Comparison of ENCODE assay signal across 1 cellular context in the genomic region with DNA sequence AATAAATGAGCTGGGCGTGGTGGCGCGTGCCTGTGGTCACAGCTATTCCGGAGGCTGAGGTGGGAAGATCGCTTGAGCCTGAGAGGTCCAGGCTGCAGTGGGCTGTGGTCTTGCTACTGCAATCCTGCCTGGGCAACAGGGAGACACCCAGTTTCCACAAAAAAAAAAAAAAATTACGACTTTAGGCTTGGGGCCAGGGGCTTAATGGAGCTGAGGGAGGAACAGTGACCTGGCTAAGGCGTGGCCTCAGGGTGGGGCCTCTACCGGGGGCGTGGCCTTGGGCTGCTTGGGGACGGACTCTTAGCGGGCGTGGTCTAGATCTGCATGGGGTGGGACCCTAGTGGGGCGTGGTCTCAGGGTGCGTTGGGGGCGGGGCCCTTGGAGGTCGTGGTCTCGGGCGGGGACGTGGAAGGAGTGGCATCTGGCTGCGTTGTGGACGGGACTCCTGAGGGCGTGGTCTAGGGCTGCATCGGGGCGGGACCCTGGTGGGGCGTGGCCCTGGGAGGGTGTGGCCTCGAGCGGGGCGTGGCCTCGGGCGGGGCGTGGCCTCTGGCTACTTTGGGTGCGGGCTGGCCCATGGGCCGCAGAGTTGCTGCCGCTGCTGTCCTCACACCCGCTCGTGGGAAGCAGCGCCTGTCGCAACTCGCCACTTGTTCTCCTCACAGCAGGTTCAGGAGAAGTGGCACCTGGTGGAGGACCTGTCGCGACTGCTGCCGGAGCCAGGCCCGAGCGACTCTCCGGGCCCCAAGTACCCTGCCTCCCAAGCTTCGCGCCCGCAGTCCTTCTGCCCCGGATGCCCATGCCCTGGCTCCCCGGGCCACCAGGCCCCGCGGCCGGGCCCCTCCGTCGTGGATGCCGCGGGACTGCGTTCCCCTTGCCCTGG.
TF ChIP-seq lines count a peak whose summit lies in the region.

No MANE protein-coding gene starts in this region.

TF ChIP-seq in GM12878, 131 proteins besides CTCF, POLR2A, EP300 and RAD21 (continues in another document):
- TF ChIP-seq CHD2 (IDR thresholded peaks at IDR 0.05; ENCODE audit: borderline replicate concordance, low read depth, low read length) (no peak), PAX5 (IDR thresholded peaks at IDR 0.05; ENCODE audit: borderline replicate concordance, low read depth, low read length) (no peak), RCOR1 (conservative IDR thresholded peaks at IDR 0.05; ENCODE audit: low read depth, low read length) (no peak), JUNB (IDR thresholded peaks at IDR 0.05) (no peak), STAT1 (conservative IDR thresholded peaks at IDR 0.05) (no peak), RFX5 (IDR thresholded peaks at IDR 0.05; ENCODE audit: low read depth, low read length) (no peak), RUNX3 (IDR thresholded peaks at IDR 0.05; ENCODE audit: low read length) (no peak), NR2C1 (IDR thresholded peaks at IDR 0.05) (no peak), FOXM1 (IDR thresholded peaks at IDR 0.05; ENCODE audit: low read depth, low read length) (no peak), TCF12 (IDR thresholded peaks at IDR 0.05; ENCODE audit: low read depth, low read length) (no peak), TARDBP (IDR thresholded peaks at IDR 0.05; ENCODE audit: borderline replicate concordance) (no peak), SP1 (IDR thresholded peaks at IDR 0.05; ENCODE audit: low read depth, low read length) (peak; percentile 88), BRCA1 (IDR thresholded peaks at IDR 0.05; ENCODE audit: low read depth, low read length) (no peak), MYB (IDR thresholded peaks at IDR 0.05; ENCODE audit: borderline replicate concordance, low read depth, low read length) (no peak), WRNIP1 (IDR thresholded peaks at IDR 0.05; ENCODE audit: borderline replicate concordance, low read depth, low read length) (no peak), ZZZ3 (IDR thresholded peaks at IDR 0.05; ENCODE audit: control insufficient read depth, insufficient read length, low read depth) (no peak), LARP7 (IDR thresholded peaks at IDR 0.05) (peak; percentile 81), POU2F2 (IDR thresholded peaks at IDR 0.05; ENCODE audit: borderline replicate concordance, low read depth, low read length) (0 out of 3 replicates have a peak, but pooled peaks have one; percentile 13), YBX1 (IDR thresholded peaks at IDR 0.05) (no peak), POLR2AphosphoS5 (IDR thresholded peaks at IDR 0.05; ENCODE audit: low read length) (no peak; the same call in 1 of the 2 replicates), SIN3A (IDR thresholded peaks at IDR 0.05; ENCODE audit: low read depth, low read length) (no peak), ZNF622 (IDR thresholded peaks at IDR 0.05) (no peak), ESRRA (IDR thresholded peaks at IDR 0.05; ENCODE audit: low read length) (no peak), ZNF274 (IDR thresholded peaks at IDR 0.05; ENCODE audit: insufficient read depth, insufficient read length) (no peak), CREM (IDR thresholded peaks at IDR 0.05; ENCODE audit: low read depth) (peak; percentile 14; the same call in 1 of the 2 replicates), EED (IDR thresholded peaks at IDR 0.05; ENCODE audit: low read depth) (no peak)
- TF ChIP-seq, protein P1, sequence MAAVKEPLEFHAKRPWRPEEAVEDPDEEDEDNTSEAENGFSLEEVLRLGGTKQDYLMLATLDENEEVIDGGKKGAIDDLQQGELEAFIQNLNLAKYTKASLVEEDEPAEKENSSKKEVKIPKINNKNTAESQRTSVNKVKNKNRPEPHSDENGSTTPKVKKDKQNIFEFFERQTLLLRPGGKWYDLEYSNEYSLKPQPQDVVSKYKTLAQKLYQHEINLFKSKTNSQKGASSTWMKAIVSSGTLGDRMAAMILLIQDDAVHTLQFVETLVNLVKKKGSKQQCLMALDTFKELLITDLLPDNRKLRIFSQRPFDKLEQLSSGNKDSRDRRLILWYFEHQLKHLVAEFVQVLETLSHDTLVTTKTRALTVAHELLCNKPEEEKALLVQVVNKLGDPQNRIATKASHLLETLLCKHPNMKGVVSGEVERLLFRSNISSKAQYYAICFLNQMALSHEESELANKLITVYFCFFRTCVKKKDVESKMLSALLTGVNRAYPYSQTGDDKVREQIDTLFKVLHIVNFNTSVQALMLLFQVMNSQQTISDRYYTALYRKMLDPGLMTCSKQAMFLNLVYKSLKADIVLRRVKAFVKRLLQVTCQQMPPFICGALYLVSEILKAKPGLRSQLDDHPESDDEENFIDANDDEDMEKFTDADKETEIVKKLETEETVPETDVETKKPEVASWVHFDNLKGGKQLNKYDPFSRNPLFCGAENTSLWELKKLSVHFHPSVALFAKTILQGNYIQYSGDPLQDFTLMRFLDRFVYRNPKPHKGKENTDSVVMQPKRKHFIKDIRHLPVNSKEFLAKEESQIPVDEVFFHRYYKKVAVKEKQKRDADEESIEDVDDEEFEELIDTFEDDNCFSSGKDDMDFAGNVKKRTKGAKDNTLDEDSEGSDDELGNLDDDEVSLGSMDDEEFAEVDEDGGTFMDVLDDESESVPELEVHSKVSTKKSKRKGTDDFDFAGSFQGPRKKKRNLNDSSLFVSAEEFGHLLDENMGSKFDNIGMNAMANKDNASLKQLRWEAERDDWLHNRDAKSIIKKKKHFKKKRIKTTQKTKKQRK (IDR thresholded peaks at IDR 0.05; ENCODE audit: low read depth, low read length), result no peak
- TF ChIP-seq, protein P2, sequence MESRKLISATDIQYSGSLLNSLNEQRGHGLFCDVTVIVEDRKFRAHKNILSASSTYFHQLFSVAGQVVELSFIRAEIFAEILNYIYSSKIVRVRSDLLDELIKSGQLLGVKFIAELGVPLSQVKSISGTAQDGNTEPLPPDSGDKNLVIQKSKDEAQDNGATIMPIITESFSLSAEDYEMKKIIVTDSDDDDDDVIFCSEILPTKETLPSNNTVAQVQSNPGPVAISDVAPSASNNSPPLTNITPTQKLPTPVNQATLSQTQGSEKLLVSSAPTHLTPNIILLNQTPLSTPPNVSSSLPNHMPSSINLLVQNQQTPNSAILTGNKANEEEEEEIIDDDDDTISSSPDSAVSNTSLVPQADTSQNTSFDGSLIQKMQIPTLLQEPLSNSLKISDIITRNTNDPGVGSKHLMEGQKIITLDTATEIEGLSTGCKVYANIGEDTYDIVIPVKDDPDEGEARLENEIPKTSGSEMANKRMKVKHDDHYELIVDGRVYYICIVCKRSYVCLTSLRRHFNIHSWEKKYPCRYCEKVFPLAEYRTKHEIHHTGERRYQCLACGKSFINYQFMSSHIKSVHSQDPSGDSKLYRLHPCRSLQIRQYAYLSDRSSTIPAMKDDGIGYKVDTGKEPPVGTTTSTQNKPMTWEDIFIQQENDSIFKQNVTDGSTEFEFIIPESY (IDR thresholded peaks at IDR 0.05), result no peak
- TF ChIP-seq, protein P3, sequence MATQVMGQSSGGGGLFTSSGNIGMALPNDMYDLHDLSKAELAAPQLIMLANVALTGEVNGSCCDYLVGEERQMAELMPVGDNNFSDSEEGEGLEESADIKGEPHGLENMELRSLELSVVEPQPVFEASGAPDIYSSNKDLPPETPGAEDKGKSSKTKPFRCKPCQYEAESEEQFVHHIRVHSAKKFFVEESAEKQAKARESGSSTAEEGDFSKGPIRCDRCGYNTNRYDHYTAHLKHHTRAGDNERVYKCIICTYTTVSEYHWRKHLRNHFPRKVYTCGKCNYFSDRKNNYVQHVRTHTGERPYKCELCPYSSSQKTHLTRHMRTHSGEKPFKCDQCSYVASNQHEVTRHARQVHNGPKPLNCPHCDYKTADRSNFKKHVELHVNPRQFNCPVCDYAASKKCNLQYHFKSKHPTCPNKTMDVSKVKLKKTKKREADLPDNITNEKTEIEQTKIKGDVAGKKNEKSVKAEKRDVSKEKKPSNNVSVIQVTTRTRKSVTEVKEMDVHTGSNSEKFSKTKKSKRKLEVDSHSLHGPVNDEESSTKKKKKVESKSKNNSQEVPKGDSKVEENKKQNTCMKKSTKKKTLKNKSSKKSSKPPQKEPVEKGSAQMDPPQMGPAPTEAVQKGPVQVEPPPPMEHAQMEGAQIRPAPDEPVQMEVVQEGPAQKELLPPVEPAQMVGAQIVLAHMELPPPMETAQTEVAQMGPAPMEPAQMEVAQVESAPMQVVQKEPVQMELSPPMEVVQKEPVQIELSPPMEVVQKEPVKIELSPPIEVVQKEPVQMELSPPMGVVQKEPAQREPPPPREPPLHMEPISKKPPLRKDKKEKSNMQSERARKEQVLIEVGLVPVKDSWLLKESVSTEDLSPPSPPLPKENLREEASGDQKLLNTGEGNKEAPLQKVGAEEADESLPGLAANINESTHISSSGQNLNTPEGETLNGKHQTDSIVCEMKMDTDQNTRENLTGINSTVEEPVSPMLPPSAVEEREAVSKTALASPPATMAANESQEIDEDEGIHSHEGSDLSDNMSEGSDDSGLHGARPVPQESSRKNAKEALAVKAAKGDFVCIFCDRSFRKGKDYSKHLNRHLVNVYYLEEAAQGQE (IDR thresholded peaks at IDR 0.05; ENCODE audit: low read depth, low read length), result no peak
- TF ChIP-seq, protein P4, sequence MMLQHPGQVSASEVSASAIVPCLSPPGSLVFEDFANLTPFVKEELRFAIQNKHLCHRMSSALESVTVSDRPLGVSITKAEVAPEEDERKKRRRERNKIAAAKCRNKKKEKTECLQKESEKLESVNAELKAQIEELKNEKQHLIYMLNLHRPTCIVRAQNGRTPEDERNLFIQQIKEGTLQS (IDR thresholded peaks at IDR 0.05; ENCODE audit: borderline replicate concordance, extremely low read depth, low read depth, low read length), result no peak
- TF ChIP-seq, protein P5, sequence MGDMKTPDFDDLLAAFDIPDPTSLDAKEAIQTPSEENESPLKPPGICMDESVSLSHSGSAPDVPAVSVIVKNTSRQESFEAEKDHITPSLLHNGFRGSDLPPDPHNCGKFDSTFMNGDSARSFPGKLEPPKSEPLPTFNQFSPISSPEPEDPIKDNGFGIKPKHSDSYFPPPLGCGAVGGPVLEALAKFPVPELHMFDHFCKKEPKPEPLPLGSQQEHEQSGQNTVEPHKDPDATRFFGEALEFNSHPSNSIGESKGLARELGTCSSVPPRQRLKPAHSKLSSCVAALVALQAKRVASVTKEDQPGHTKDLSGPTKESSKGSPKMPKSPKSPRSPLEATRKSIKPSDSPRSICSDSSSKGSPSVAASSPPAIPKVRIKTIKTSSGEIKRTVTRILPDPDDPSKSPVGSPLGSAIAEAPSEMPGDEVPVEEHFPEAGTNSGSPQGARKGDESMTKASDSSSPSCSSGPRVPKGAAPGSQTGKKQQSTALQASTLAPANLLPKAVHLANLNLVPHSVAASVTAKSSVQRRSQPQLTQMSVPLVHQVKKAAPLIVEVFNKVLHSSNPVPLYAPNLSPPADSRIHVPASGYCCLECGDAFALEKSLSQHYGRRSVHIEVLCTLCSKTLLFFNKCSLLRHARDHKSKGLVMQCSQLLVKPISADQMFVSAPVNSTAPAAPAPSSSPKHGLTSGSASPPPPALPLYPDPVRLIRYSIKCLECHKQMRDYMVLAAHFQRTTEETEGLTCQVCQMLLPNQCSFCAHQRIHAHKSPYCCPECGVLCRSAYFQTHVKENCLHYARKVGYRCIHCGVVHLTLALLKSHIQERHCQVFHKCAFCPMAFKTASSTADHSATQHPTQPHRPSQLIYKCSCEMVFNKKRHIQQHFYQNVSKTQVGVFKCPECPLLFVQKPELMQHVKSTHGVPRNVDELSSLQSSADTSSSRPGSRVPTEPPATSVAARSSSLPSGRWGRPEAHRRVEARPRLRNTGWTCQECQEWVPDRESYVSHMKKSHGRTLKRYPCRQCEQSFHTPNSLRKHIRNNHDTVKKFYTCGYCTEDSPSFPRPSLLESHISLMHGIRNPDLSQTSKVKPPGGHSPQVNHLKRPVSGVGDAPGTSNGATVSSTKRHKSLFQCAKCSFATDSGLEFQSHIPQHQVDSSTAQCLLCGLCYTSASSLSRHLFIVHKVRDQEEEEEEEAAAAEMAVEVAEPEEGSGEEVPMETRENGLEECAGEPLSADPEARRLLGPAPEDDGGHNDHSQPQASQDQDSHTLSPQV (IDR thresholded peaks at IDR 0.05), result no peak
- TF ChIP-seq, protein P6, sequence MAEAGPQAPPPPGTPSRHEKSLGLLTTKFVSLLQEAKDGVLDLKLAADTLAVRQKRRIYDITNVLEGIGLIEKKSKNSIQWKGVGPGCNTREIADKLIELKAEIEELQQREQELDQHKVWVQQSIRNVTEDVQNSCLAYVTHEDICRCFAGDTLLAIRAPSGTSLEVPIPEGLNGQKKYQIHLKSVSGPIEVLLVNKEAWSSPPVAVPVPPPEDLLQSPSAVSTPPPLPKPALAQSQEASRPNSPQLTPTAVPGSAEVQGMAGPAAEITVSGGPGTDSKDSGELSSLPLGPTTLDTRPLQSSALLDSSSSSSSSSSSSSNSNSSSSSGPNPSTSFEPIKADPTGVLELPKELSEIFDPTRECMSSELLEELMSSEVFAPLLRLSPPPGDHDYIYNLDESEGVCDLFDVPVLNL (IDR thresholded peaks at IDR 0.05; ENCODE audit: low read depth, low read length), result no peak
- TF ChIP-seq, protein P7, sequence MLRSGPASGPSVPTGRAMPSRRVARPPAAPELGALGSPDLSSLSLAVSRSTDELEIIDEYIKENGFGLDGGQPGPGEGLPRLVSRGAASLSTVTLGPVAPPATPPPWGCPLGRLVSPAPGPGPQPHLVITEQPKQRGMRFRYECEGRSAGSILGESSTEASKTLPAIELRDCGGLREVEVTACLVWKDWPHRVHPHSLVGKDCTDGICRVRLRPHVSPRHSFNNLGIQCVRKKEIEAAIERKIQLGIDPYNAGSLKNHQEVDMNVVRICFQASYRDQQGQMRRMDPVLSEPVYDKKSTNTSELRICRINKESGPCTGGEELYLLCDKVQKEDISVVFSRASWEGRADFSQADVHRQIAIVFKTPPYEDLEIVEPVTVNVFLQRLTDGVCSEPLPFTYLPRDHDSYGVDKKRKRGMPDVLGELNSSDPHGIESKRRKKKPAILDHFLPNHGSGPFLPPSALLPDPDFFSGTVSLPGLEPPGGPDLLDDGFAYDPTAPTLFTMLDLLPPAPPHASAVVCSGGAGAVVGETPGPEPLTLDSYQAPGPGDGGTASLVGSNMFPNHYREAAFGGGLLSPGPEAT (IDR thresholded peaks at IDR 0.05; ENCODE audit: low read depth), result no peak
- TF ChIP-seq, protein P8, sequence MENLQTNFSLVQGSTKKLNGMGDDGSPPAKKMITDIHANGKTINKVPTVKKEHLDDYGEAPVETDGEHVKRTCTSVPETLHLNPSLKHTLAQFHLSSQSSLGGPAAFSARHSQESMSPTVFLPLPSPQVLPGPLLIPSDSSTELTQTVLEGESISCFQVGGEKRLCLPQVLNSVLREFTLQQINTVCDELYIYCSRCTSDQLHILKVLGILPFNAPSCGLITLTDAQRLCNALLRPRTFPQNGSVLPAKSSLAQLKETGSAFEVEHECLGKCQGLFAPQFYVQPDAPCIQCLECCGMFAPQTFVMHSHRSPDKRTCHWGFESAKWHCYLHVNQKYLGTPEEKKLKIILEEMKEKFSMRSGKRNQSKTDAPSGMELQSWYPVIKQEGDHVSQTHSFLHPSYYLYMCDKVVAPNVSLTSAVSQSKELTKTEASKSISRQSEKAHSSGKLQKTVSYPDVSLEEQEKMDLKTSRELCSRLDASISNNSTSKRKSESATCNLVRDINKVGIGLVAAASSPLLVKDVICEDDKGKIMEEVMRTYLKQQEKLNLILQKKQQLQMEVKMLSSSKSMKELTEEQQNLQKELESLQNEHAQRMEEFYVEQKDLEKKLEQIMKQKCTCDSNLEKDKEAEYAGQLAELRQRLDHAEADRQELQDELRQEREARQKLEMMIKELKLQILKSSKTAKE (IDR thresholded peaks at IDR 0.05; ENCODE audit: low read depth, poor library complexity, severe bottlenecking), result no peak
- TF ChIP-seq, protein P9, sequence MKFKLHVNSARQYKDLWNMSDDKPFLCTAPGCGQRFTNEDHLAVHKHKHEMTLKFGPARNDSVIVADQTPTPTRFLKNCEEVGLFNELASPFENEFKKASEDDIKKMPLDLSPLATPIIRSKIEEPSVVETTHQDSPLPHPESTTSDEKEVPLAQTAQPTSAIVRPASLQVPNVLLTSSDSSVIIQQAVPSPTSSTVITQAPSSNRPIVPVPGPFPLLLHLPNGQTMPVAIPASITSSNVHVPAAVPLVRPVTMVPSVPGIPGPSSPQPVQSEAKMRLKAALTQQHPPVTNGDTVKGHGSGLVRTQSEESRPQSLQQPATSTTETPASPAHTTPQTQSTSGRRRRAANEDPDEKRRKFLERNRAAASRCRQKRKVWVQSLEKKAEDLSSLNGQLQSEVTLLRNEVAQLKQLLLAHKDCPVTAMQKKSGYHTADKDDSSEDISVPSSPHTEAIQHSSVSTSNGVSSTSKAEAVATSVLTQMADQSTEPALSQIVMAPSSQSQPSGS (IDR thresholded peaks at IDR 0.05; ENCODE audit: low read length), result no peak
